In the genomic region with DNA sequence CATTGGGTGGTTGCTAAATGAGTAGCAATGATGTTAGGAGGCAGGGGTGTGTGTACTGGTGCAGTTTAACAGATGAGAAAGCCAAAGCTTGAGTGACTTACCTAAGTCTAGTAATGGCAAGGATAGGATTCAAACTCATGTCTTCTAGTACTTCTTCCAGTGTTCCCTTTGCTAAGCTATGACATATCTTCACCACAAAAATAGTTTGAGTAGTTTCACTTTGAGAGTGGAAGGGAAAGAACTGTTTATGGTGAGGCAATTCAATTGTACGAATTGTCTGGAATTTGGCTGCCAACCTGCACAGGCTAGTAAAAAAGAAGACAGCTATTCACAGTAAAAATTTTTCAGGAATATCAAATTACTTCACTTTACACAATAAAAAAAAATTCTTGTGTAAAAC, we compare ENCODE assay signal across 20 cellular contexts.
DNase-seq lines count a peak whose midpoint lies in the region; ATAC-seq and TF ChIP-seq lines count a peak whose summit lies in the region.
"Had no signal": no experiment of that assay in that cellular context is flagged by ENCODE, and none has a peak within 500 bp of the region (broad histone marks: within the 10 kb centered on the region; RNA-seq: fewer than 3 reads in every experiment).

No MANE protein-coding gene starts in this region.

- POLR2A ChIA-PET in activated CD4-positive, alpha-beta T cell treated with anti-CD3 and anti-CD28 coated beads for 36 hours (lab: Charles Lee): no interaction called here

- CTCF ChIA-PET in activated CD4-positive, alpha-beta T cell treated with anti-CD3 and anti-CD28 coated beads for 36 hours (lab: Charles Lee): interaction anchor here (0.6 kb wide), 1 partner anchor 286 kb away, joined by 4 read pairs; no protein-coding TSS in a partner anchor

- DNase-seq in activated CD4-positive, alpha-beta T cell treated with anti-CD3 and anti-CD28 coated beads for 36 hours: no peak
- no peak for DNase-seq in activated CD4-positive, alpha-beta T cell treated with anti-CD3 and anti-CD28 coated beads, Interleukin-2, amount 50 U/mL, for 1 hour
- DNase-seq in OCI-M1 (lab: John Stamatoyannopoulos, UW): peak; percentile 56
- DNase-seq in choroid plexus epithelial cell (ENCODE audit: low read depth): peak; percentile 81
- peak; percentile 52 for DNase-seq in renal cortical epithelial cell (ENCODE audit: low read depth)
- no peak for DNase-seq in H4 (ENCODE audit: low spot score)
- DNase-seq: 8988T; adrenal gland; effector memory CD8-positive, alpha-beta T cell; foreskin fibroblast; H7; Karpas-422; left cardiac atrium; NCI-H1436; NCI-H2171; SJCRH30; stimulated activated CD4-positive, alpha-beta T cell treated with anti-CD3 and anti-CD28 coated beads, Interleukin-12 subunit alpha, Interleukin-12 subunit beta, amount 100 ng/mL, for 4 hours had no signal

- peak; percentile 66 for ATAC-seq in activated CD4-positive, alpha-beta T cell treated with anti-CD3 and anti-CD28 coated beads for 36 hours
- ATAC-seq in GM19455 (IDR thresholded peaks at IDR 0.05; ENCODE audit: unreplicated experiment) (no peak), HG02840 (IDR thresholded peaks at IDR 0.05; ENCODE audit: low FRiP score, unreplicated experiment) (no peak)
- ATAC-seq: effector memory CD8-positive, alpha-beta T cell; left cardiac atrium had no signal

- H3K27ac Mint-ChIP-seq in activated CD4-positive, alpha-beta T cell treated with anti-CD3 and anti-CD28 coated beads for 36 hours: no peak overlapping the region
- H3K27ac Mint-ChIP-seq: effector memory CD8-positive, alpha-beta T cell had no signal

- no peaks in the 10 kb centered on the region for H3K9me3 Mint-ChIP-seq in activated CD4-positive, alpha-beta T cell treated with anti-CD3 and anti-CD28 coated beads for 36 hours (ENCODE audit: low read depth)
- H3K9me3 Mint-ChIP-seq: effector memory CD8-positive, alpha-beta T cell had no signal

- peaks cover 10% of the 10 kb centered on the region for H3K36me3 Mint-ChIP-seq in activated CD4-positive, alpha-beta T cell treated with anti-CD3 and anti-CD28 coated beads for 36 hours (ENCODE audit: low read depth)

- no peak overlapping the region for H3K4me3 Mint-ChIP-seq in activated CD4-positive, alpha-beta T cell treated with anti-CD3 and anti-CD28 coated beads for 36 hours
- H3K4me3 Mint-ChIP-seq: CD14-positive monocyte; effector memory CD8-positive, alpha-beta T cell had no signal

- intact Hi-C loops in activated CD4-positive, alpha-beta T cell treated with anti-CD3 and anti-CD28 coated beads for 36 hours (cut with DNase I, micrococcal nuclease): loop anchor here in 1 of 2 experiments (5.0 kb wide), 1 partner anchor 237 kb away; no protein-coding TSS in a partner anchor

- H3K4me3 ChIP-seq in choroid plexus epithelial cell (ENCODE audit: low read depth, low read length): no peak overlapping the region
- H3K4me3 ChIP-seq: adrenal gland, SJCRH30 had no signal

- TF ChIP-seq CTCF in choroid plexus epithelial cell (conservative IDR thresholded peaks at IDR 0.05; ENCODE audit: low read depth, low read length): no peak

- no peaks in the 10 kb centered on the region for H3K27me3 Mint-ChIP-seq in activated CD4-positive, alpha-beta T cell treated with anti-CD3 and anti-CD28 coated beads for 36 hours
- H3K27me3 Mint-ChIP-seq: effector memory CD8-positive, alpha-beta T cell had no signal

- peaks cover 5% of the 10 kb centered on the region for H3K4me1 Mint-ChIP-seq in activated CD4-positive, alpha-beta T cell treated with anti-CD3 and anti-CD28 coated beads for 36 hours
- H3K4me1 Mint-ChIP-seq: CD14-positive monocyte had no signal

Comparison
In these comparisons a context has a peak if more than half of its experiments do, and no peak if none do; other contexts are left out.
1. DNase-seq: peak in OCI-M1 (single experiment), choroid plexus epithelial cell (single experiment) and renal cortical epithelial cell (single experiment); none in activated CD4-positive, alpha-beta T cell treated with anti-CD3 and anti-CD28 coated beads for 36 hours (single experiment), activated CD4-positive, alpha-beta T cell treated with anti-CD3 and anti-CD28 coated beads, Interleukin-2, amount 50 U/mL, for 1 hour (single experiment) and H4 (single experiment).